In the genomic region with DNA sequence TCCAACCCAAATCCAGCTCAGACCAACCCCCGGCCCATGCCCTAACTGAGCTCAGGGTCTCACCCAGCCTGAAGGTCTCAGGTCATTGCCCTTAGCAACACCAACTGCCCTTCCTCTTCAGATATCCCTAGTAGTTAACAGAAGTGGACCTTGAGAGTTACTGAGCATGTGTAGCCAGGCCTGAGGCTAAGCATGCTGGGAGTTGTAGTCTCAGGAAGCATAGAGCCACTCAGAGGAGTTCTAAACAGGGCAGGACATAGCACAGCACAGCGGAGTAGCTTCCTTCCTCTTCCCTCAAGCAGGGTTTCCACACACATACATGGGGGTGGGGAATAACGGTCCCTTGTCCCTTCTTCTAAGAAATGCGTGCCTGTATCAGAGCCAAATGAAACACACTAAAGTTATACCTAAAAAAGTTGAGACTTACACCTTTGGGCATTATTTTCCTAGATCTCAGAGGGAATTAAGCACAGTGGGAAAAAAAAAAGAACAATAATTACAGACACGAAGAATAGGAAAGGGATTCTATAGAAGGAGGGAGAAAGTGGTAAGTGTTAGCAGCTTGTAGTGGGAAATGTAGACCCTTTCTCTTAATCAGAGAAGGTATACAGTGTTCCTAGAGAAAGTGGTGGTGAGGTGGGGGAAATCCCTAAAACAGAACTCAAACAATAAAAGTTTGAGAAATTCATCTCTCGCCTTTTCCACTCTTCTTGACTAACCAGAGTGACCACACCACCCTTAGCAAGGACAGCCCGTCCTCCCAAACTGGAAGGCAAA, we compare ENCODE assay signal across 8 cellular contexts. TPM values are rescaled to one million over a fixed set of nuclear protein-coding genes. Genes with fewer than 3 reads are reported as not detected.
DNase-seq lines count a peak whose midpoint lies in the region; TF ChIP-seq lines count a peak whose summit lies in the region.

No MANE protein-coding gene starts in this region.

- peaks cover 50% of the 10 kb centered on the region for H3K4me1 ChIP-seq in mononuclear cell (ENCODE audit: insufficient read depth, low read length)

- peak overlapping the region; percentile 94 for H3K4me3 Mint-ChIP-seq in activated CD4-positive, alpha-beta memory T cell treated with anti-CD3 and anti-CD28 coated beads for 36 hours

- peaks cover 34% of the 10 kb centered on the region for H3K36me3 Mint-ChIP-seq in activated CD4-positive, alpha-beta memory T cell treated with anti-CD3 and anti-CD28 coated beads for 36 hours

- CTCF ChIA-PET in activated CD4-positive, alpha-beta memory T cell treated with anti-CD3 and anti-CD28 coated beads for 36 hours (lab: Charles Lee): interaction anchor here (0.7 to 3.1 kb wide), 9 partner anchors 8 to 179 kb away, joined by 3 to 30 read pairs (median 7); partner anchors contain the start of gene RHEBL1

- no peaks in the 10 kb centered on the region for H3K9me3 ChIP-seq in mononuclear cell (ENCODE audit: low read depth, low read length)

- H3K27me3 ChIP-seq in mononuclear cell (ENCODE audit: insufficient read depth, low read length): no peaks in the 10 kb centered on the region

- DNase-seq in NCI-H748 (lab: John Stamatoyannopoulos, UW; ENCODE audit: unreplicated experiment) (peak; percentile 19), NCI-H748 treated with DMSO at 0.1 percent for 48 hours (lab: John Stamatoyannopoulos, UW) (no peak), HFF-Myc (ENCODE audit: extremely low read depth, low read depth) (peak; percentile 48), NCI-H460 (ENCODE audit: extremely low read depth, low read depth) (peak; percentile 42), epidermal melanocyte (ENCODE audit: insufficient read length, low spot score) (peak; percentile 96), stromal cell of bone marrow (ENCODE audit: low read depth) (peak; percentile 62)
- DNase-seq in activated CD4-positive, alpha-beta memory T cell treated with anti-CD3 and anti-CD28 coated beads for 36 hours: peak; percentile 67

- POLR2A ChIA-PET in activated CD4-positive, alpha-beta memory T cell treated with anti-CD3 and anti-CD28 coated beads for 36 hours (lab: Charles Lee): interaction anchor here (0.8 to 1.3 kb wide), 3 partner anchors 23 to 76 kb away, joined by 3 to 5 read pairs (median 4); partner anchors contain the start of genes PRKAG1 and TUBA1B

- peak overlapping the region; percentile 85 for H3K27ac Mint-ChIP-seq in activated CD4-positive, alpha-beta memory T cell treated with anti-CD3 and anti-CD28 coated beads for 36 hours

- H3K27me3 Mint-ChIP-seq in activated CD4-positive, alpha-beta memory T cell treated with anti-CD3 and anti-CD28 coated beads for 36 hours: no peaks in the 10 kb centered on the region

- H3K4me3 ChIP-seq in HFF-Myc (replicated peaks; ENCODE audit: low read depth, low read length) (peak overlapping the region; percentile 92), mononuclear cell (ENCODE audit: low read length) (peak overlapping the region; percentile 1)

- intact Hi-C loops in activated CD4-positive, alpha-beta memory T cell treated with anti-CD3 and anti-CD28 coated beads for 36 hours (cut with micrococcal nuclease): loop anchor here (2.0 to 5.0 kb wide), 3 partner anchors 37 to 181 kb away; partner anchors contain the start of genes PRKAG1 and TUBA1B

- peaks cover 43% of the 10 kb centered on the region for H3K4me1 Mint-ChIP-seq in activated CD4-positive, alpha-beta memory T cell treated with anti-CD3 and anti-CD28 coated beads for 36 hours (ENCODE audit: low read depth)

- no peak for TF ChIP-seq CTCF in HFF-Myc (IDR thresholded peaks at IDR 0.05; ENCODE audit: low read depth, low read length, missing control alignments)

- H3K9me3 Mint-ChIP-seq in activated CD4-positive, alpha-beta memory T cell treated with anti-CD3 and anti-CD28 coated beads for 36 hours: no peaks in the 10 kb centered on the region

RNA-seq across cellular contexts. Expression of gene KMT2D, which starts 4.4 kb away (rescaled TPM):
- 19.1 and 21.0 TPM in 2 replicates for total RNA-seq in NCI-H460 (2014; rRNA removed; shearing (Covaris generic))
- polyA plus RNA-seq in NCI-H460 (2014; cell fraction: nucleus; rRNA removed): 19.8 and 47.4 TPM in 2 replicates
- 10 to 100 TPM; 47.9 to 49.0 TPM for total RNA-seq in activated CD4-positive, alpha-beta memory T cell treated with anti-CD3 and anti-CD28 coated beads for 36 hours
- total RNA-seq in mononuclear cell: 47.8 TPM

RNA-seq across cellular contexts. Expression of gene RHEBL1, which starts 13.6 kb away (rescaled TPM):
- 3.6 and 5.1 TPM in 2 replicates for total RNA-seq in NCI-H460 (2014; rRNA removed; shearing (Covaris generic))
- polyA plus RNA-seq in NCI-H460 (2014; cell fraction: nucleus; rRNA removed): 11.0 and 11.6 TPM in 2 replicates
- total RNA-seq in activated CD4-positive, alpha-beta memory T cell treated with anti-CD3 and anti-CD28 coated beads for 36 hours: 10 to 100 TPM; 15.6 to 16.1 TPM
- 2.5 TPM for total RNA-seq in mononuclear cell

RNA-seq across cellular contexts. Expression of gene PRKAG1, which starts 37.6 kb away (rescaled TPM):
- total RNA-seq in NCI-H460 (2014; rRNA removed; shearing (Covaris generic)): 90.7 and 92.8 TPM in 2 replicates
- polyA plus RNA-seq in NCI-H460 (2014; cell fraction: nucleus; rRNA removed): 78.1 and 98.1 TPM in 2 replicates
- total RNA-seq in activated CD4-positive, alpha-beta memory T cell treated with anti-CD3 and anti-CD28 coated beads for 36 hours: 10 to 100 TPM; 52.0 to 55.8 TPM
- total RNA-seq in mononuclear cell: 29.8 TPM

RNA-seq across cellular contexts. Expression of gene DHH, which starts 38.4 kb away (rescaled TPM):
- 0.07 TPM in 1 of 2 replicates, not detected in the other for total RNA-seq in NCI-H460 (2014; rRNA removed; shearing (Covaris generic))
- polyA plus RNA-seq in NCI-H460 (2014; cell fraction: nucleus; rRNA removed): not detected in 2 replicates
- total RNA-seq in activated CD4-positive, alpha-beta memory T cell treated with anti-CD3 and anti-CD28 coated beads for 36 hours: not detected
- 0.21 TPM for total RNA-seq in mononuclear cell

RNA-seq across cellular contexts. Expression of gene LMBR1L, which starts 54.5 kb away (rescaled TPM):
- total RNA-seq in NCI-H460 (2014; rRNA removed; shearing (Covaris generic)): 34.0 and 35.6 TPM in 2 replicates
- polyA plus RNA-seq in NCI-H460 (2014; cell fraction: nucleus; rRNA removed): 62.7 and 83.6 TPM in 2 replicates
- 10 to 100 TPM; 55.0 to 59.1 TPM for total RNA-seq in activated CD4-positive, alpha-beta memory T cell treated with anti-CD3 and anti-CD28 coated beads for 36 hours
- 133 TPM for total RNA-seq in mononuclear cell
